ENCODE assay signal across 21 cellular contexts in the genomic region with DNA sequence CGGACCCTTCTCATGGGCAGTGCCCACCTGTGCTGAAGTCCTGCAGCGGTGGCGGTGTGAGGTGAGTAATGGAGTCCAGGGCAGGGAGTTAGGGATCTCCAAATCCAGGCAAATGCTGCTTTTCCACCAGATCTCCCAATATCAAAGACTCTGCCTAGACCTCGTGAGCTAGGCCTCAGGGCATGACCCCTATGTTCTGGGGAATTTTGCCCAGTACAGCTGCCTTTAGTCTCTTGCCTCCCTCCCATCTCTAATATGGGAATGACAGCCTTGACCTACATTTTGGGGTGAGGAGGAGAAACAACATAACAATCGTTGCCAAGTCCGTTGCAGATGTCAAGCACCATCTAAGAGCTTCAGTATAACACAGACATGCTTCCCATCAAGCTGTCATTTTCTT. TPM values are rescaled to one million over a fixed set of nuclear protein-coding genes. Genes with fewer than 3 reads are reported as not detected.
DNase-seq lines count a peak whose midpoint lies in the region; ATAC-seq, FAIRE-seq and TF ChIP-seq lines count a peak whose summit lies in the region.
"Had no signal": no experiment of that assay in that cellular context is flagged by ENCODE, and none has a peak within 500 bp of the region (broad histone marks: within the 10 kb centered on the region; RNA-seq: fewer than 3 reads in every experiment).

No MANE protein-coding gene starts in this region.

- H3K23me2 ChIP-seq in H1 (ENCODE audit: low read depth, low read length) = peaks cover 3% of the 10 kb centered on the region; the same call in 1 of the 2 replicates

- H3K4me2 ChIP-seq in H1 (ENCODE audit: insufficient read depth in 1 of 2, low read depth in 2 of 2, low read length in 2 of 2) = no peak overlapping the region
- no peak overlapping the region for H3K4me2 ChIP-seq in trophoblast cell (ENCODE audit: low read length)

- H3K4me1 ChIP-seq in H1 (replicated peaks in 1 of 4; ENCODE audit: control insufficient read depth in 3 of 4, insufficient read depth in 4 of 4, low read length in 3 of 4) (peaks cover 0 to 2% (median under 1%) of the 10 kb centered on the region in 4 experiments; a peak in 4 of 7 replicates), left lung (no peaks in the 10 kb centered on the region), trophoblast cell (ENCODE audit: control insufficient read depth in 1 of 2, insufficient read depth in 2 of 2, low read length in 2 of 2) (no peaks in the 10 kb centered on the region), upper lobe of right lung (no peaks in the 10 kb centered on the region)
- H3K4me1 ChIP-seq: BE2C had no signal

- H2BK12ac ChIP-seq in H1 (ENCODE audit: low read depth, low read length) = no peak overlapping the region
- H2BK12ac ChIP-seq in trophoblast cell (ENCODE audit: low read length) = no peak overlapping the region

- no peak overlapping the region for H4K5ac ChIP-seq in H1 (ENCODE audit: insufficient read length, low read depth, low read length)

- H4K91ac ChIP-seq in H1 (replicated peaks; ENCODE audit: insufficient read length, low read length) = no peak overlapping the region
- no peak overlapping the region for H4K91ac ChIP-seq in trophoblast cell (ENCODE audit: low read depth, low read length)

- TF ChIP-seq CTCF in H1 (IDR thresholded peaks at IDR 0.05; ENCODE audit: control extremely low read depth in 1 of 3, insufficient read depth in 1 of 3, low read depth in 1 of 3, low read length in 3 of 3) (no peak), left lung (IDR thresholded peaks at IDR 0.05) (no peak), upper lobe of right lung (IDR thresholded peaks at IDR 0.05) (no peak)

- H3K36me3 ChIP-seq in H1 (ENCODE audit: control insufficient read depth in 2 of 4, insufficient read depth in 4 of 4, low read length in 3 of 4) = peaks cover 2 to 47% (median 12%) of the 10 kb centered on the region in 4 experiments; a peak in 5 of 8 replicates
- no peaks in the 10 kb centered on the region for H3K36me3 ChIP-seq in left lung
- peaks cover 0 to 2% of the 10 kb centered on the region in 2 experiments for H3K36me3 ChIP-seq in trophoblast cell (ENCODE audit: control insufficient read depth in 1 of 2, insufficient read depth in 2 of 2, low read length in 2 of 2)
- no peaks in the 10 kb centered on the region for H3K36me3 ChIP-seq in upper lobe of right lung
- H3K36me3 ChIP-seq: BE2C had no signal

- no peak overlapping the region for H3K56ac ChIP-seq in H1 (replicated peaks; ENCODE audit: insufficient read length, low read depth, low read length)

- POLR2A ChIA-PET in H1 (lab: Charles Lee; ENCODE audit: partially characterized antibody) = no interaction called here

- H3K14ac ChIP-seq in H1 (ENCODE audit: insufficient read length) = no peak overlapping the region
- H3K14ac ChIP-seq in trophoblast cell (ENCODE audit: low read length) = no peak overlapping the region

- H4K8ac ChIP-seq in H1 (ENCODE audit: extremely low read depth, insufficient read depth, low read length) (no peak overlapping the region), trophoblast cell (ENCODE audit: low read depth, low read length) (no peak overlapping the region)

- ATAC-seq in left lung (peak; percentile 8), upper lobe of right lung (peak; percentile 30), esophagus mucosa (no peak)
- ATAC-seq: GM12878 had no signal

- no peak overlapping the region for H4K12ac ChIP-seq in trophoblast cell (ENCODE audit: low read depth, low read length)

- no peak overlapping the region for H3K4ac ChIP-seq in H1 (replicated peaks; ENCODE audit: insufficient read length, low read depth, low read length)
- H3K4ac ChIP-seq in trophoblast cell (ENCODE audit: low read depth, low read length) = no peak overlapping the region

- H3K79me2 ChIP-seq in H1 (ENCODE audit: control insufficient read depth in 1 of 2, insufficient read depth in 2 of 2, low read length in 2 of 2) (no peaks in the 10 kb centered on the region), trophoblast cell (ENCODE audit: control insufficient read depth, insufficient read depth, low read length, poor library complexity) (no peaks in the 10 kb centered on the region)

- H2BK5ac ChIP-seq in H1 (ENCODE audit: low read depth, low read length) (no peak overlapping the region), trophoblast cell (ENCODE audit: low read depth, low read length, poor library complexity) (no peak overlapping the region)

- H2AK5ac ChIP-seq in H1 (ENCODE audit: low read depth, low read length) (no peak overlapping the region), trophoblast cell (ENCODE audit: low read length) (no peak overlapping the region)

- 83% methylated on average over 3 of the region's 6 CpGs; no CpG with 5 or more reads in 1 of the 2 experiments for WGBS in H1 (ENCODE audit: extremely low coverage in 1 of 2, insufficient coverage in 1 of 2, insufficient read length in 1 of 2, insufficient replicate concordance in 2 of 2, low coverage in 1 of 2, low lambda C conversion rate in 2 of 2, missing lambda C conversion rate in 1 of 2), 2 experiments
- WGBS in trophoblast cell (ENCODE audit: extremely low coverage, insufficient coverage, insufficient read length) = no CpG with 5 or more reads among the region's 6 CpGs

- H3K9ac ChIP-seq in H1 (replicated peaks in 1 of 4; ENCODE audit: extremely low read depth in 1 of 4, low read depth in 3 of 4, low read length in 3 of 4) (no peak overlapping the region), trophoblast cell (ENCODE audit: low read length) (no peak overlapping the region)

- H3K9me3 ChIP-seq in H1 (ENCODE audit: insufficient read depth in 2 of 2, low read depth in 1 of 2, low read length in 1 of 2) = no peaks in the 10 kb centered on the region
- no peaks in the 10 kb centered on the region for H3K9me3 ChIP-seq in left lung
- no peaks in the 10 kb centered on the region for H3K9me3 ChIP-seq in trophoblast cell (ENCODE audit: insufficient read depth, low read depth, low read length)
- no peaks in the 10 kb centered on the region for H3K9me3 ChIP-seq in upper lobe of right lung
- H3K9me3 ChIP-seq: BE2C, HAP-1 had no signal

- no peak overlapping the region for H2BK20ac ChIP-seq in H1 (ENCODE audit: low read length)

- H3K79me1 ChIP-seq in H1 (ENCODE audit: low read depth, low read length) (no peaks in the 10 kb centered on the region), trophoblast cell (ENCODE audit: low read length) (no peaks in the 10 kb centered on the region)

- H2AFZ ChIP-seq in H1 (ENCODE audit: low read length) (no peak overlapping the region), trophoblast cell (ENCODE audit: insufficient read depth, low read length, poor library complexity) (no peak overlapping the region)

- no peak overlapping the region for H3K18ac ChIP-seq in H1 (ENCODE audit: extremely low read depth, low read length)
- no peak overlapping the region for H3K18ac ChIP-seq in trophoblast cell (ENCODE audit: low read length)

- no peak for TF ChIP-seq RAD21 in H1 (IDR thresholded peaks at IDR 0.05 in 1 of 2, conservative IDR thresholded peaks at IDR 0.05 in 1 of 2; ENCODE audit: low read depth in 2 of 2, low read length in 2 of 2)

- H3K23ac ChIP-seq in H1 (ENCODE audit: insufficient read length) = no peak overlapping the region
- H3K23ac ChIP-seq in trophoblast cell (ENCODE audit: low read length) = no peak overlapping the region

- no peak for TF ChIP-seq POLR2A in H1 (IDR thresholded peaks at IDR 0.05; ENCODE audit: control extremely low read depth in 1 of 2, low read depth in 2 of 2, low read length in 2 of 2)

- H4K20me1 ChIP-seq in H1 (replicated peaks in 1 of 2; ENCODE audit: control insufficient read depth in 1 of 2, insufficient read depth in 2 of 2, low read length in 2 of 2) = peaks cover 0 to 4% of the 10 kb centered on the region in 2 experiments

- intact Hi-C loops in left lung (cut with DNase I) = no loop called here
- intact Hi-C loops in upper lobe of right lung (cut with DNase I) = no loop called here

- H2BK15ac ChIP-seq in H1 (ENCODE audit: low read length) = no peak overlapping the region

- peak; percentile 28 for FAIRE-seq in H1 (lab: Jason Lieb, UNC)
- FAIRE-seq: A204.1, GM12878, GM19239 had no signal

- no peaks in the 10 kb centered on the region for H3K27me3 ChIP-seq in H1 (replicated peaks in 1 of 4; ENCODE audit: control insufficient read depth in 3 of 4, extremely low read depth in 1 of 4, insufficient read depth in 3 of 4, low read length in 3 of 4)
- no peaks in the 10 kb centered on the region for H3K27me3 ChIP-seq in left lung
- H3K27me3 ChIP-seq in trophoblast cell (ENCODE audit: insufficient read depth, low read length) = no peaks in the 10 kb centered on the region
- no peaks in the 10 kb centered on the region for H3K27me3 ChIP-seq in upper lobe of right lung
- H3K27me3 ChIP-seq: BE2C had no signal

- CTCF ChIA-PET in H1 (lab: Charles Lee; ENCODE audit: partially characterized antibody) = interaction anchor here (0.9 to 1.3 kb wide), 4 partner anchors 12 to 249 kb away, joined by 3 to 9 read pairs (median 3); no protein-coding TSS in a partner anchor

- no peak for TF ChIP-seq EP300 in H1 (IDR thresholded peaks at IDR 0.05; ENCODE audit: borderline replicate concordance in 1 of 2, low read depth in 2 of 2, low read length in 2 of 2)

- DNase-seq in H1 (ENCODE audit: low read depth in 1 of 2, low spot score in 2 of 2) (no peak), left lung (no peak), trophoblast cell (peak; percentile 2 to 43), upper lobe of right lung (no peak), NCI-H1436 treated with DMSO at 0.1 percent for 48 hours (lab: John Stamatoyannopoulos, UW) (no peak), RPMI8226 (no peak), NCI-H146 treated with DMSO at 0.1 percent for 48 hours (lab: John Stamatoyannopoulos, UW; ENCODE audit: unreplicated experiment) (no peak)
- DNase-seq: ACHN; BE2C; C1 segment of cervical spinal cord; CD4-positive, CD25-positive, alpha-beta regulatory T cell; CD8-positive, alpha-beta memory T cell; DMS 273 treated with DMSO at 0.1 percent for 48 hours; DMS53; DND-41; EL had no signal

- H2BK120ac ChIP-seq in H1 (replicated peaks; ENCODE audit: low read depth, low read length) (no peak overlapping the region), trophoblast cell (ENCODE audit: insufficient read depth, low read length, poor library complexity) (no peak overlapping the region)

- H3K4me3 ChIP-seq in H1 (ENCODE audit: extremely low read depth in 1 of 4, insufficient read depth in 2 of 4, low read depth in 3 of 4, low read length in 4 of 4) (no peak overlapping the region), left lung (no peak overlapping the region), trophoblast cell (ENCODE audit: low read depth, low read length) (no peak overlapping the region), upper lobe of right lung (no peak overlapping the region)
- H3K4me3 ChIP-seq: GM12878, HAP-1 had no signal

- no peak overlapping the region for H3K27ac ChIP-seq in H1 (ENCODE audit: low read depth, low read length)
- H3K27ac ChIP-seq in left lung = no peak overlapping the region
- no peak overlapping the region for H3K27ac ChIP-seq in trophoblast cell (ENCODE audit: low read depth, low read length)
- H3K27ac ChIP-seq in upper lobe of right lung = no peak overlapping the region

RNA-seq across cellular contexts. Expression of a gene that starts 7.3 kb away (rescaled TPM):
- 6.4 and 7.2 TPM in 2 replicates for total RNA-seq in H1 (2021; fragmentation: NEBNext Ultra II Directional; extraction: Animal tissue kit (Norgen Biotek cat#: 25700))
- 0.80 and 0.88 TPM in 2 replicates for polyA plus RNA-seq in H1 (2011; rRNA removed)
- 1.9 TPM for polyA plus RNA-seq in H1 (2011; cell fraction: cytosol; rRNA removed)
- 4.4 TPM for polyA plus RNA-seq in H1 (2011; cell fraction: nucleus; rRNA removed)
- 1.6 to 2.8 TPM (median 2.1 TPM) in 4 replicates for polyA plus RNA-seq in H1 (2012, experiment 1 of 2)
- polyA plus RNA-seq in H1 (2012, experiment 2 of 2) = 0.22 TPM
- polyA plus RNA-seq in H1 (2013, experiment 1 of 2) = 1.9 TPM
- polyA plus RNA-seq in H1 (2013, experiment 2 of 2) = 1.9 TPM
- 4.2 and 5.0 TPM in 2 replicates for polyA minus RNA-seq in H1 (2011; rRNA and poly(A)+ RNA removed)
- 3.9 TPM for polyA minus RNA-seq in H1 (2011; cell fraction: cytosol; rRNA and poly(A)+ RNA removed)
- 14.5 TPM for polyA minus RNA-seq in H1 (2011; cell fraction: nucleus; rRNA and poly(A)+ RNA removed)
- total RNA-seq in left lung (1 to 10 TPM; 2.1 to 3.1 TPM), upper lobe of right lung (1.4 TPM), esophagus mucosa (0.28 TPM)
- polyA plus RNA-seq in trophoblast cell (2013) = 14.6 and 15.9 TPM in 2 replicates

Comparison
In these comparisons a context has a peak if more than half of its experiments do, and no peak if none do; other contexts are left out.
1. DNase-seq: peak in trophoblast cell (2 of 2); none in H1 (0 of 2), left lung (0 of 2), upper lobe of right lung (single experiment), NCI-H1436 treated with DMSO at 0.1 percent for 48 hours (single experiment), RPMI8226 (single experiment) and NCI-H146 treated with DMSO at 0.1 percent for 48 hours (single experiment).